8 cellular contexts compared by ENCODE assay signal in genomic region chr5:66596791-66597757, GRCh38.
DNase-seq lines count a peak whose midpoint lies in the region; ATAC-seq and TF ChIP-seq lines count a peak whose summit lies in the region.

No MANE protein-coding gene starts in this region.

- peak overlapping the region; percentile 41 for H3K4me3 ChIP-seq in astrocyte of the spinal cord (ENCODE audit: low read depth, low read length)
- H3K4me3 ChIP-seq in iPS-18c (ENCODE audit: insufficient read depth, low read depth, low read length): peak overlapping the region; percentile 83
- peak overlapping the region; percentile 64 for H3K4me3 ChIP-seq in skeletal muscle cell (ENCODE audit: low read depth, low read length)

- peak; percentile 1 for ATAC-seq in HG02678 (IDR thresholded peaks at IDR 0.05; ENCODE audit: unreplicated experiment)

- peaks cover 8% of the 10 kb centered on the region for H3K9me3 ChIP-seq in iPS-18c (ENCODE audit: control insufficient read depth, insufficient read depth, low read length)

- in situ Hi-C loops in astrocyte of the spinal cord (cut with HindIII; ENCODE audit: low sequenced_read_pairs): no loop called here

- peak; percentile 2 for TF ChIP-seq CTCF in astrocyte of the spinal cord (IDR thresholded peaks at IDR 0.05; ENCODE audit: low read depth, low read length)

- DNase-seq in SIG-M5 treated with dmso at 0.1 percent for 504 hours (lab: John Stamatoyannopoulos, UW; ENCODE audit: unreplicated experiment): peak; percentile 32
- DNase-seq in SIG-M5 (lab: John Stamatoyannopoulos, UW): no peak
- peak; percentile 5 for DNase-seq in NCI-H510A (lab: John Stamatoyannopoulos, UW)
- DNase-seq in astrocyte of the spinal cord (ENCODE audit: low read depth, low spot score): peak; percentile 37
- no peak for DNase-seq in skeletal muscle cell (ENCODE audit: low read depth)
- DNase-seq in NCI-H187 treated with DMSO at 0.1 percent for 48 hours (lab: John Stamatoyannopoulos, UW): no peak

Comparison
In these comparisons a context has a peak if more than half of its experiments do, and no peak if none do; other contexts are left out.
1. DNase-seq: peak in SIG-M5 treated with dmso at 0.1 percent for 504 hours (single experiment), NCI-H510A (single experiment) and astrocyte of the spinal cord (single experiment); none in SIG-M5 (single experiment), skeletal muscle cell (single experiment) and NCI-H187 treated with DMSO at 0.1 percent for 48 hours (single experiment).
2. Peak in every context shown above with its lines, with median percentiles within 50 percentile points of each other: H3K4me3 ChIP-seq.